ENCODE assay signal across 13 cellular contexts in the genomic region with DNA sequence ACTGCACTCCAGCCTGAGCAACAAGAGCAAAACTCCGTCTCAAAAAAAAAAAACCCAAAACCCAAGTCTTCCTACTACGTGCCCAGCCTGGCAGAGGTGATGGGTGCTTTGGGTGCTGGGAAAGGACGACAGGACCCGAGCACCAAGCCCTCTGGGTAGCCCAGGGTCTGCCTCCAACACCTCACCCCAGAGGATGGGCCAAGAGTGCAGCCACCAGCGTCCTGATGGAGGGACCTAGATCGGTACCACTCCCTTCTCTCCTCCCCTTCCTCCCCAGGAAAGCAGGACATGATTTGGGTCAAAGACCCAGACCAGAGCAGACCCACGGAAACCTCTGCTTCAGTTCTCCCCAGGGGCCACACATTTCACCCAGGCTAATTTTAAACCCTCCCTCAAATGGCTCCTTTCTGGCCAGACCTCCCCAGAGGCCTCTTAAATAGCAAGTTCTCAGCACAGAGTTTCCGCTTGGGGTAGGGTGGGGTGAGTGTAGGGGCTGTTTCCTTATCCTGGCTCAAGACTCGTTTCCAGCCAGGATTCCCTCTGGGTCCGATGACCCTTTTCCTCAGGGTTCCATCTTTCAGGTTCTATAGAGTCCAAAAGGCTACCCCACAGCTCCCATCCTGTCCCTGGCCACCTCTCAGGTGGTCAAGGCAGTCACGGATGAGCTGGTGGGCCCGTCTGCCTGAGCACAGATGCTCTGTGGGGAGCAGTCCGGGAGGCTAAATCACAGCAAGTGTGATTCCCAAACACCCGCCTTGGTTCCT. TPM values are rescaled to one million over a fixed set of nuclear protein-coding genes. Genes with fewer than 3 reads are reported as not detected.
DNase-seq lines count a peak whose midpoint lies in the region; ATAC-seq, FAIRE-seq and TF ChIP-seq lines count a peak whose summit lies in the region.
"Had no signal": no experiment of that assay in that cellular context is flagged by ENCODE, and none has a peak within 500 bp of the region (broad histone marks: within the 10 kb centered on the region; RNA-seq: fewer than 3 reads in every experiment).

No MANE protein-coding gene starts in this region.

- H4K20me1 ChIP-seq in K562 (replicated peaks; ENCODE audit: control insufficient read depth, insufficient read depth, low read length), result no peaks in the 10 kb centered on the region

- H3K9ac ChIP-seq in K562 (ENCODE audit: insufficient read depth in 1 of 2, low read depth in 2 of 2, low read length in 2 of 2), result peak overlapping the region in 1 of 2 experiments; percentile 52; a peak in 1 of 4 replicates

- ATAC-seq in GM19043 (IDR thresholded peaks at IDR 0.05; ENCODE audit: low read depth, unreplicated experiment) (peak; percentile 65), HG02885 (IDR thresholded peaks at IDR 0.05; ENCODE audit: poor library complexity, unreplicated experiment) (peak; percentile 58), K562 (no peak), HG03039 (IDR thresholded peaks at IDR 0.05; ENCODE audit: unreplicated experiment) (no peak), HG02981 (IDR thresholded peaks at IDR 0.05; ENCODE audit: unreplicated experiment) (no peak)
- ATAC-seq in stimulated activated memory B cell treated with anti-CD40 and anti-IgM and Interleukin-4, amounts not matched to agents 10 μg/mL and 1 μg/mL and 100 μg/mL, for 72 hours, result peak; percentile 88

- WGBS in K562 (ENCODE audit: insufficient coverage, low coverage, missing lambda C conversion rate), result 2% methylated on average over 12 of the region's 14 CpGs

- H3K4me3 Mint-ChIP-seq in stimulated activated memory B cell treated with anti-CD40 and anti-IgM and Interleukin-4, amounts not matched to agents 10 μg/mL and 1 μg/mL and 100 μg/mL, for 72 hours, result peak overlapping the region; percentile 63

- TF ChIP-seq CTCF in K562 (IDR thresholded peaks at IDR 0.05 in 2 of 3, conservative IDR thresholded peaks at IDR 0.05 in 1 of 3; ENCODE audit: insufficient read depth in 2 of 3, low read depth in 1 of 3, low read length in 3 of 3), result no peak

- peak; percentile 35 for FAIRE-seq in K562 (lab: Jason Lieb, UNC)
- FAIRE-seq: frontal cortex had no signal

- H3K36me3 ChIP-seq in K562 (ENCODE audit: control insufficient read depth, insufficient read depth, low read length), result no peaks in the 10 kb centered on the region

- intact Hi-C loops in K562 (cut with micrococcal nuclease), result no loop called here

- no peak overlapping the region for H3K4me2 ChIP-seq in K562 (ENCODE audit: insufficient read depth, low read length)

- no peak overlapping the region for H3K27ac ChIP-seq in K562 (ENCODE audit: extremely low read depth, low read depth, low read length)

- no TSS peak for BruUV-seq in K562 (replicated peaks; lab: Mats Ljungman, UMichigan)

- in situ Hi-C loops in K562 (cut with MboI), result no loop called here

- POLR2A ChIA-PET in K562 (lab: Yijun Ruan, JAX), result interaction anchor here (0.6 kb wide), 1 partner anchor 38 kb away, joined by 3 read pairs; no protein-coding TSS in a partner anchor

- no peaks in the 10 kb centered on the region for H3K9me3 Mint-ChIP-seq in stimulated activated memory B cell treated with anti-CD40 and anti-IgM and Interleukin-4, amounts not matched to agents 10 μg/mL and 1 μg/mL and 100 μg/mL, for 72 hours
- H3K9me3 Mint-ChIP-seq: activated T-helper 2 cell treated with anti-CD3 and anti-CD28 coated beads, Interferon-gamma antibody, Interleukin-2, Interleukin-4, amounts not matched to agents 10 μg/mL and 5 μg/mL and 100 μg/mL, durations not matched to agents 14 hours and 24 hours and 36 hours had no signal

- peaks cover 52% of the 10 kb centered on the region for H3K4me1 Mint-ChIP-seq in stimulated activated memory B cell treated with anti-CD40 and anti-IgM and Interleukin-4, amounts not matched to agents 10 μg/mL and 1 μg/mL and 100 μg/mL, for 72 hours

- CTCF ChIA-PET in K562 (lab: Yijun Ruan, JAX; ENCODE audit: low intra/inter-chr PET ratio), result no interaction called here

- no peaks in the 10 kb centered on the region for H3K27me3 Mint-ChIP-seq in stimulated activated memory B cell treated with anti-CD40 and anti-IgM and Interleukin-4, amounts not matched to agents 10 μg/mL and 1 μg/mL and 100 μg/mL, for 72 hours

- peak overlapping the region; percentile 86 for H3K27ac Mint-ChIP-seq in stimulated activated memory B cell treated with anti-CD40 and anti-IgM and Interleukin-4, amounts not matched to agents 10 μg/mL and 1 μg/mL and 100 μg/mL, for 72 hours
- H3K27ac Mint-ChIP-seq: activated T-helper 2 cell treated with anti-CD3 and anti-CD28 coated beads, Interferon-gamma antibody, Interleukin-2, Interleukin-4, amounts not matched to agents 10 μg/mL and 5 μg/mL and 100 μg/mL, durations not matched to agents 14 hours and 24 hours and 36 hours had no signal

- H3K9me1 ChIP-seq in K562 (ENCODE audit: control insufficient read depth, insufficient read depth, low read length), result no peaks in the 10 kb centered on the region

- H2AFZ ChIP-seq in K562 (ENCODE audit: low read depth, low read length), result no peak overlapping the region

- H3K79me2 ChIP-seq in K562 (ENCODE audit: control insufficient read depth, insufficient read depth, low read length), result no peaks in the 10 kb centered on the region

- no peak for TF ChIP-seq POLR2A in K562 (conservative IDR thresholded peaks at IDR 0.05)

- no peak for TF ChIP-seq EP300 in K562 (IDR thresholded peaks at IDR 0.05; ENCODE audit: low read length)

- H3K9me3 ChIP-seq in K562 (replicated peaks; ENCODE audit: control insufficient read depth, insufficient read depth, low read depth, low read length), result no peaks in the 10 kb centered on the region
- H3K9me3 ChIP-seq: Caco-2 had no signal

- H3K27me3 ChIP-seq in K562 (ENCODE audit: control insufficient read depth in 2 of 2, insufficient read depth in 2 of 2, low read length in 2 of 2), result peaks cover 28 to 73% of the 10 kb centered on the region in 2 experiments

- no peak overlapping the region for H3K4me3 ChIP-seq in K562

- no peaks in the 10 kb centered on the region for H3K36me3 Mint-ChIP-seq in stimulated activated memory B cell treated with anti-CD40 and anti-IgM and Interleukin-4, amounts not matched to agents 10 μg/mL and 1 μg/mL and 100 μg/mL, for 72 hours

- no peak for TF ChIP-seq RAD21 in K562 (CRISPR knock-in tag; conservative IDR thresholded peaks at IDR 0.05 in 1 of 2, IDR thresholded peaks at IDR 0.05 in 1 of 2)

- DNase-seq in K562 (ENCODE audit: extremely low read depth in 1 of 4, low spot score in 3 of 4), result no peak
- no peak for DNase-seq in activated CD4-positive, alpha-beta T cell treated with anti-CD3 and anti-CD28 coated beads, Interleukin-2, amount 50 U/mL, for 48 hours
- no peak for DNase-seq in stimulated activated CD4-positive, alpha-beta T cell treated with anti-CD3 and anti-CD28 coated beads, Interleukin-15, amount 100 ng/mL, for 24 hours
- DNase-seq: Caco-2, NCI-H446, SHP77 treated with DMSO at 0.1 percent for 48 hours had no signal

- peaks cover 0 to 11% of the 10 kb centered on the region in 2 experiments; a peak in 3 of 5 replicates for H3K4me1 ChIP-seq in K562 (replicated peaks in 1 of 2; ENCODE audit: control insufficient read depth in 2 of 2, insufficient read depth in 2 of 2, low read length in 2 of 2)
- H3K4me1 ChIP-seq: Caco-2 had no signal

TF ChIP-seq in K562, 482 proteins besides CTCF, POLR2A, EP300 and RAD21 (continues in another document):
- TF ChIP-seq SUPT5H (IDR thresholded peaks at IDR 0.05), result no peak
- TF ChIP-seq, protein P1, sequence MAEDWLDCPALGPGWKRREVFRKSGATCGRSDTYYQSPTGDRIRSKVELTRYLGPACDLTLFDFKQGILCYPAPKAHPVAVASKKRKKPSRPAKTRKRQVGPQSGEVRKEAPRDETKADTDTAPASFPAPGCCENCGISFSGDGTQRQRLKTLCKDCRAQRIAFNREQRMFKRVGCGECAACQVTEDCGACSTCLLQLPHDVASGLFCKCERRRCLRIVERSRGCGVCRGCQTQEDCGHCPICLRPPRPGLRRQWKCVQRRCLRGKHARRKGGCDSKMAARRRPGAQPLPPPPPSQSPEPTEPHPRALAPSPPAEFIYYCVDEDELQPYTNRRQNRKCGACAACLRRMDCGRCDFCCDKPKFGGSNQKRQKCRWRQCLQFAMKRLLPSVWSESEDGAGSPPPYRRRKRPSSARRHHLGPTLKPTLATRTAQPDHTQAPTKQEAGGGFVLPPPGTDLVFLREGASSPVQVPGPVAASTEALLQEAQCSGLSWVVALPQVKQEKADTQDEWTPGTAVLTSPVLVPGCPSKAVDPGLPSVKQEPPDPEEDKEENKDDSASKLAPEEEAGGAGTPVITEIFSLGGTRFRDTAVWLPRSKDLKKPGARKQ (CRISPR knock-in tag; IDR thresholded peaks at IDR 0.05), result no peak
- no peak for TF ChIP-seq SAFB (IDR thresholded peaks at IDR 0.05; ENCODE audit: borderline replicate concordance, low read depth, low read length)
- no peak for TF ChIP-seq SMAD2 (IDR thresholded peaks at IDR 0.05; ENCODE audit: low read depth, low read length)

RNA-seq across cellular contexts. Expression of gene RBPMS2, which starts 20.5 kb away (rescaled TPM):
- total RNA-seq in K562 (2011; cell fraction: chromatin; rRNA removed; ENCODE audit: low replicate concordance), result 0.93 and 1.2 TPM in 2 replicates
- total RNA-seq in K562 (2011; cell fraction: nucleolus; rRNA removed), result 0.53 and 1.2 TPM in 2 replicates
- total RNA-seq in K562 (2011; cell fraction: nucleoplasm; rRNA removed), result 0.66 and 2.4 TPM in 2 replicates
- 0.23 and 0.29 TPM in 2 replicates for total RNA-seq in K562 (2014; rRNA removed)
- total RNA-seq in K562 (2014; rRNA removed; fragmentation: Illumina TruSeq; extraction: Trizol), result 0.11 and 0.16 TPM in 2 replicates
- 0.08 TPM in 1 of 2 replicates, not detected in the other for total RNA-seq in K562 (2015; rRNA removed; fragmentation: Illumina TruSeq; extraction: Trizol)
- 2.6 and 2.7 TPM in 2 replicates for total RNA-seq in K562 (2021)
- 0.36 and 1.4 TPM in 2 replicates for polyA plus RNA-seq in K562 (2011; rRNA removed)
- 0.83 and 1.5 TPM in 2 replicates for polyA plus RNA-seq in K562 (2011; cell fraction: cytosol; rRNA removed)
- 1.00 and 1.8 TPM in 2 replicates for polyA plus RNA-seq in K562 (2011; cell fraction: nucleus; rRNA removed)
- polyA plus RNA-seq in K562 (2012), result 1.4 and 3.2 TPM in 2 replicates
- polyA plus RNA-seq in K562 (2014; fragmentation: Illumina TruSeq; extraction: Trizol), result 2.4 and 3.0 TPM in 2 replicates
- polyA plus RNA-seq in K562 (2014; fragmentation: Nextera tagmentation; extraction: Ambion mirVana), result under 1 TPM; 0.28 to 0.38 TPM
- 0.61 and 1.8 TPM in 2 replicates for polyA plus RNA-seq in K562 (2014; rRNA removed)
- polyA minus RNA-seq in K562 (2011; rRNA and poly(A)+ RNA removed), result 0.42 and 0.77 TPM in 2 replicates
- polyA minus RNA-seq in K562 (2011; cell fraction: cytosol; rRNA and poly(A)+ RNA removed), result 1.3 and 1.4 TPM in 2 replicates
- polyA minus RNA-seq in K562 (2011; cell fraction: nucleus; rRNA and poly(A)+ RNA removed), result 0.27 and 0.44 TPM in 2 replicates

Comparison
In these comparisons a context has a peak if more than half of its experiments do, and no peak if none do; other contexts are left out.
1. ATAC-seq: peak in GM19043 (single experiment), HG02885 (single experiment) and stimulated activated memory B cell treated with anti-CD40 and anti-IgM and Interleukin-4, amounts not matched to agents 10 μg/mL and 1 μg/mL and 100 μg/mL, for 72 hours (single experiment); none in K562 (single experiment), HG03039 (single experiment) and HG02981 (single experiment).